Comparison of ENCODE assay signal across 19 cellular contexts in the genomic region with DNA sequence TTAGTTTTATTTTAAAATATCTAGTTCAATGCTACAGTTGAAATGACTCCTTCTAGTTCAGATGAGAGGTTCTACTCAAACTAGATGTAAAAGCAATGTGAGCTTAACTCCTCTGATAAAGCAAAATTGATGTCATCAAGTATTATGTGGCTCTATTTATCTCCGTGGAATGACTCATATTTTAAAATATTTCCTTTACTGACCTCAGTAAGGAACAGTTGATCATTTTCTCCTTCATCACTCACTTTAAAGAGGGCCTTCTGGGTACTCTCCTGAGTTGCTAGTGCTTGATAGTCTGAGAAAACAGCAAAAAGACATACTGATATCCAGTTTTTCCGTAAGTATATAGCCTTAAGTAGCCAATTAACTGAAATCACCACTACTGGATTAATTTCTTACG.
A peak's percentile ranks its signal among the peaks of the same experiment; 100 is the strongest.
DNase-seq lines count a peak whose midpoint lies in the region; ATAC-seq and TF ChIP-seq lines count a peak whose summit lies in the region.
"Had no signal": no experiment of that assay in that cellular context is flagged by ENCODE, and none has a peak within 500 bp of the region (broad histone marks: within the 10 kb centered on the region; RNA-seq: fewer than 3 reads in every experiment).

No MANE protein-coding gene starts in this region.

- no peak overlapping the region for H3K9ac ChIP-seq in smooth muscle cell (ENCODE audit: low read depth)

- peaks cover 6% of the 10 kb centered on the region for H3F3A ChIP-seq in smooth muscle cell (ENCODE audit: low read depth)

- 14% methylated on average over 3 of the region's 3 CpGs for WGBS in smooth muscle cell (ENCODE audit: low lambda C conversion rate)

- H3K4me3 ChIP-seq in fibroblast of villous mesenchyme (ENCODE audit: low read depth, low read length) (no peak overlapping the region), smooth muscle cell (no peak overlapping the region)
- H3K4me3 ChIP-seq: gastroesophageal sphincter had no signal

- peaks cover 16% of the 10 kb centered on the region for H3K4me1 ChIP-seq in smooth muscle cell (ENCODE audit: low read depth)
- H3K4me1 ChIP-seq: gastroesophageal sphincter had no signal

- no peaks in the 10 kb centered on the region for H4K20me1 ChIP-seq in smooth muscle cell (ENCODE audit: low read depth)

- peak overlapping the region; percentile 72 for H3K27ac ChIP-seq in smooth muscle cell (ENCODE audit: low read depth)
- H3K27ac ChIP-seq: gastroesophageal sphincter had no signal

- H3K36me3 ChIP-seq in smooth muscle cell (ENCODE audit: low read depth), result no peaks in the 10 kb centered on the region
- H3K36me3 ChIP-seq: gastroesophageal sphincter had no signal

- H3K79me2 ChIP-seq in smooth muscle cell (ENCODE audit: low read depth), result no peaks in the 10 kb centered on the region

- H3K9me3 ChIP-seq in smooth muscle cell (replicated peaks; ENCODE audit: low read depth), result no peaks in the 10 kb centered on the region

- DNase-seq in HCEC 1CT, result peak; percentile 79
- peak; percentile 80 for DNase-seq in fibroblast of villous mesenchyme (ENCODE audit: low read depth)
- DNase-seq in smooth muscle cell (lab: John Stamatoyannopoulos, UW; ENCODE audit: unreplicated experiment), result no peak
- no peak for DNase-seq in central memory CD4-positive, alpha-beta T cell
- DNase-seq in T-helper 9 cell, result no peak
- DNase-seq: activated CD4-positive, CD25-positive, alpha-beta regulatory T cell; activated CD8-positive, alpha-beta memory T cell treated with anti-CD3 and anti-CD28 coated beads, Interleukin-2, amount 10 ng/mL, durations not matched to agents 7 days and 5 days; CD4-positive, CD25-positive, alpha-beta regulatory T cell; effector memory CD4-positive, alpha-beta T cell; GOT3; MV-4-11; NCI-H2081 treated with DMSO at 0.1 percent for 48 hours; NCI-H69; retina; stimulated activated CD4-positive, alpha-beta T cell treated with anti-CD3 and anti-CD28 coated beads, Interleukin-2, amount 100 ng/mL, for 24 hours had no signal

- no peak overlapping the region for H2AFZ ChIP-seq in smooth muscle cell (ENCODE audit: low read depth)

- ATAC-seq in SK-N-SH treated with all-trans-retinoic acid at 6 μM for 48 hours, result peak; percentile 91
- no peak for ATAC-seq in GM21825 (IDR thresholded peaks at IDR 0.05; ENCODE audit: unreplicated experiment)
- ATAC-seq: activated CD8-positive, alpha-beta memory T cell treated with anti-CD3 and anti-CD28 coated beads, Interleukin-2, amount 10 ng/mL, durations not matched to agents 7 days and 5 days; gastroesophageal sphincter; Panc1 had no signal

- H3K27me3 ChIP-seq in smooth muscle cell (ENCODE audit: low read depth), result no peaks in the 10 kb centered on the region
- H3K27me3 ChIP-seq: gastroesophageal sphincter had no signal

- peak overlapping the region; percentile 56 for H3K4me2 ChIP-seq in smooth muscle cell

- TF ChIP-seq CTCF in fibroblast of villous mesenchyme (IDR thresholded peaks at IDR 0.05; ENCODE audit: insufficient read depth, low read depth, low read length) (no peak), smooth muscle cell (IDR thresholded peaks at IDR 0.05; ENCODE audit: borderline replicate concordance, insufficient read depth, poor library complexity, severe bottlenecking) (no peak)

TF ChIP-seq in SK-N-SH treated with all-trans-retinoic acid at 6 μM for 48 hours, 23 proteins besides CTCF, POLR2A, EP300 and RAD21:
- TF ChIP-seq CSDC2 (CRISPR knock-in tag; IDR thresholded peaks at IDR 0.05) (peak; percentile 78; the same call in 1 of the 2 replicates), ISL1 (CRISPR knock-in tag; IDR thresholded peaks at IDR 0.05) (peak; percentile 88), TOX (CRISPR knock-in tag; IDR thresholded peaks at IDR 0.05; ENCODE audit: borderline replicate concordance) (peak; percentile 94), BACH2 (CRISPR knock-in tag; IDR thresholded peaks at IDR 0.05; ENCODE audit: borderline replicate concordance) (no peak), ZC3H10 (CRISPR knock-in tag; IDR thresholded peaks at IDR 0.05) (peak; percentile 75; the same call in 1 of the 2 replicates), ARNTL (CRISPR knock-in tag; IDR thresholded peaks at IDR 0.05; ENCODE audit: borderline replicate concordance, low read depth) (no peak)
- TF ChIP-seq, protein P1, sequence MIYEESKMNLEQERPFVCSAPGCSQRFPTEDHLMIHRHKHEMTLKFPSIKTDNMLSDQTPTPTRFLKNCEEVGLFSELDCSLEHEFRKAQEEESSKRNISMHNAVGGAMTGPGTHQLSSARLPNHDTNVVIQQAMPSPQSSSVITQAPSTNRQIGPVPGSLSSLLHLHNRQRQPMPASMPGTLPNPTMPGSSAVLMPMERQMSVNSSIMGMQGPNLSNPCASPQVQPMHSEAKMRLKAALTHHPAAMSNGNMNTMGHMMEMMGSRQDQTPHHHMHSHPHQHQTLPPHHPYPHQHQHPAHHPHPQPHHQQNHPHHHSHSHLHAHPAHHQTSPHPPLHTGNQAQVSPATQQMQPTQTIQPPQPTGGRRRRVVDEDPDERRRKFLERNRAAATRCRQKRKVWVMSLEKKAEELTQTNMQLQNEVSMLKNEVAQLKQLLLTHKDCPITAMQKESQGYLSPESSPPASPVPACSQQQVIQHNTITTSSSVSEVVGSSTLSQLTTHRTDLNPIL (CRISPR knock-in tag; IDR thresholded peaks at IDR 0.05; ENCODE audit: low read depth), result peak; percentile 85

Comparison
In these comparisons a context has a peak if more than half of its experiments do, and no peak if none do; other contexts are left out.
1. DNase-seq: peak in HCEC 1CT (single experiment) and fibroblast of villous mesenchyme (single experiment); none in smooth muscle cell (single experiment), central memory CD4-positive, alpha-beta T cell (single experiment) and T-helper 9 cell (single experiment).